1 cellular context compared by ENCODE assay signal in the genomic region with DNA sequence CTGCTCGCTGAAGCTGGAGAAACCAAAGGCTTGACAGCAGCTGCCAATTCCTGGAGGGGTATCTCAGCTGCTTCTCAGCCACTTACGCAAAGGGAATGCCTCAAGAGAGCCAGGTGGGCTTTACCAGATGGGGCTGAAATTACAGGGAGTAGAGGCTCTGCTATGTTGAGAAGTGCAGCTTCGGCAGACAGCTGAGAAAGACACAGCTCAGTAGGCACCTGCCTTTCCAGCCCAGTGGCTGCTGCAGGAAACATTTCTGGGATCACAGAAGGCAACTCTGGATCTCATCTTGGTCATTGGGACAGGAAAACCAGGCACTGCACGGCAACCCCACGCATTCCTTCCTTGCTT.
TF ChIP-seq lines count a peak whose summit lies in the region.

No MANE protein-coding gene starts in this region.

TF ChIP-seq in IMR-90, 13 proteins besides CTCF, POLR2A, EP300 and RAD21 (continued from another document):
- TF ChIP-seq FOS (IDR thresholded peaks at IDR 0.05; ENCODE audit: low read depth, low read length) (no peak), RFX5 (IDR thresholded peaks at IDR 0.05; ENCODE audit: low read depth, low read length) (no peak)
TF ChIP-seq in IMR-90: peak in this region for 0.
